ENCODE assay signal across 16 cellular contexts in the genomic region with DNA sequence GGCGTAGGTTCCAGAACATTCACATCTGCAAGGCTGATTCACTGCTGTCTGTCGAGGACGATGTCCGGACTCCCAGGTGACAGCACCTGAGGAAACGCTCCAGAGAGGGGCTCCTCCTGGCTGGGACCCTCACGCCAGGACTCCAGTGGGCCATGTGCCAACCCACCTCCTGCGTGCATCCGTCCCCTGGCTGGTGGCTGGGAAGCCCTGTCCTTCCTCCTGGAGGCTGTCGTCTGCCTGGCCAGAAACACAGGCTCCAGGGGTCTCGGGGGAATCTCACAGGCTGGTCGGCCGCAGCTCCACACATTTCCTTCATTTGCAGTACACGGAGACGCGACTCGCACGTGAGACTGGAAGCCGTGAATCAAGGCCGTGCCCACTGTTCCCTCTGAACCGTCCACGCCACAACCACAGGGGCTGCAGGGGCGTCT. TPM values are rescaled to one million over a fixed set of nuclear protein-coding genes. Genes with fewer than 3 reads are reported as not detected.
A peak's percentile ranks its signal among the peaks of the same experiment; 100 is the strongest.
DNase-seq lines count a peak whose midpoint lies in the region; ATAC-seq and TF ChIP-seq lines count a peak whose summit lies in the region.
"Had no signal": no experiment of that assay in that cellular context is flagged by ENCODE, and none has a peak within 500 bp of the region (broad histone marks: within the 10 kb centered on the region; RNA-seq: fewer than 3 reads in every experiment).

No MANE protein-coding gene starts in this region.

- no peak overlapping the region for H3K9ac ChIP-seq in DND-41 (ENCODE audit: low read depth, low read length)

- H3K4me3 Mint-ChIP-seq in glutamatergic neuron (ENCODE audit: unreplicated experiment) (no peak overlapping the region), Caco-2 (ENCODE audit: unreplicated experiment) (no peak overlapping the region)
- H3K4me3 Mint-ChIP-seq in activated CD4-positive, alpha-beta T cell treated with anti-CD3 and anti-CD28 coated beads, Interleukin-2, amount 10 ng/mL, durations not matched to agents 7 days and 5 days, result no peak overlapping the region
- H3K4me3 Mint-ChIP-seq: CD8-positive, alpha-beta T cell had no signal

- no peaks in the 10 kb centered on the region for H3K79me2 ChIP-seq in DND-41 (ENCODE audit: insufficient read depth, low read length)

- H3K4me2 ChIP-seq in DND-41 (ENCODE audit: insufficient read depth, low read length), result no peak overlapping the region

- H3K4me1 Mint-ChIP-seq in glutamatergic neuron (ENCODE audit: low read depth, unreplicated experiment), result peaks cover 2% of the 10 kb centered on the region
- no peaks in the 10 kb centered on the region for H3K4me1 Mint-ChIP-seq in Caco-2 (ENCODE audit: low read depth, unreplicated experiment)
- H3K4me1 Mint-ChIP-seq in activated CD4-positive, alpha-beta T cell treated with anti-CD3 and anti-CD28 coated beads, Interleukin-2, amount 10 ng/mL, durations not matched to agents 7 days and 5 days, result peaks cover 10% of the 10 kb centered on the region

- CTCF ChIA-PET in Caco-2 (lab: Charles Lee), result no interaction called here
- CTCF ChIA-PET in activated CD4-positive, alpha-beta T cell treated with anti-CD3 and anti-CD28 coated beads, Interleukin-2, amount 10 ng/mL, durations not matched to agents 7 days and 5 days (lab: Charles Lee), result interaction anchor here (0.8 kb wide), 1 partner anchor 10 kb away, joined by 4 read pairs; no protein-coding TSS in a partner anchor

- H3K27ac Mint-ChIP-seq in glutamatergic neuron (ENCODE audit: unreplicated experiment) (no peak overlapping the region), Caco-2 (ENCODE audit: unreplicated experiment) (no peak overlapping the region)
- no peak overlapping the region for H3K27ac Mint-ChIP-seq in activated CD4-positive, alpha-beta T cell treated with anti-CD3 and anti-CD28 coated beads, Interleukin-2, amount 10 ng/mL, durations not matched to agents 7 days and 5 days
- H3K27ac Mint-ChIP-seq: IgD-negative memory B cell had no signal

- peaks cover 10% of the 10 kb centered on the region for H3K27me3 Mint-ChIP-seq in glutamatergic neuron (ENCODE audit: unreplicated experiment)
- H3K27me3 Mint-ChIP-seq in Caco-2 (ENCODE audit: insufficient read depth, unreplicated experiment), result peaks cover 10% of the 10 kb centered on the region
- no peaks in the 10 kb centered on the region for H3K27me3 Mint-ChIP-seq in activated CD4-positive, alpha-beta T cell treated with anti-CD3 and anti-CD28 coated beads, Interleukin-2, amount 10 ng/mL, durations not matched to agents 7 days and 5 days

- no peaks in the 10 kb centered on the region for H3K9me3 ChIP-seq in BE2C
- H3K9me3 ChIP-seq in DND-41 (ENCODE audit: insufficient read depth, low read length, severe bottlenecking), result no peaks in the 10 kb centered on the region
- H3K9me3 ChIP-seq in Caco-2, result no peaks in the 10 kb centered on the region

- H3K4me3 ChIP-seq in BE2C (ENCODE audit: low read depth, low read length), result no peak overlapping the region
- H3K4me3 ChIP-seq in DND-41 (ENCODE audit: low read depth in 1 of 2, low read length in 2 of 2), result no peak overlapping the region
- H3K4me3 ChIP-seq in Caco-2 (ENCODE audit: low read depth, low read length), result no peak overlapping the region

- BruUV-seq in Caco-2 (replicated peaks; lab: Mats Ljungman, UMichigan), result no TSS peak

- H3K36me3 Mint-ChIP-seq in glutamatergic neuron (ENCODE audit: unreplicated experiment), result peaks cover 14% of the 10 kb centered on the region
- peaks cover 10% of the 10 kb centered on the region for H3K36me3 Mint-ChIP-seq in Caco-2 (ENCODE audit: insufficient read depth, unreplicated experiment)
- H3K36me3 Mint-ChIP-seq in activated CD4-positive, alpha-beta T cell treated with anti-CD3 and anti-CD28 coated beads, Interleukin-2, amount 10 ng/mL, durations not matched to agents 7 days and 5 days (ENCODE audit: low read depth), result no peaks in the 10 kb centered on the region
- H3K36me3 Mint-ChIP-seq: IgD-negative memory B cell had no signal

- peaks cover 7% of the 10 kb centered on the region for H4K20me1 ChIP-seq in DND-41 (ENCODE audit: insufficient read depth, low read length)

- no peak overlapping the region for H3K27ac ChIP-seq in DND-41 (ENCODE audit: low read length)

- intact Hi-C loops in posterior vena cava (cut with DNase I) (no loop called here), Caco-2 (cut with micrococcal nuclease; ENCODE audit: unreplicated experiment) (no loop called here)

- TF ChIP-seq CTCF in BE2C (IDR thresholded peaks at IDR 0.05; ENCODE audit: low read depth, low read length) (no peak), DND-41 (IDR thresholded peaks at IDR 0.05; ENCODE audit: borderline replicate concordance, extremely low read depth, low read length, poor library complexity, severe bottlenecking) (no peak), glutamatergic neuron (IDR thresholded peaks at IDR 0.05; ENCODE audit: partially characterized antibody, unreplicated experiment) (no peak), Caco-2 (IDR thresholded peaks at IDR 0.05; ENCODE audit: insufficient read depth in 1 of 2, low read depth in 1 of 2, low read length in 1 of 2, severe bottlenecking in 1 of 2, unreplicated experiment in 1 of 2) (no peak)

- POLR2A ChIA-PET in Caco-2 (lab: Charles Lee), result no interaction called here
- POLR2A ChIA-PET in activated CD4-positive, alpha-beta T cell treated with anti-CD3 and anti-CD28 coated beads, Interleukin-2, amount 10 ng/mL, durations not matched to agents 7 days and 5 days (lab: Charles Lee), result no interaction called here

- ATAC-seq in DND-41 (ENCODE audit: insufficient read depth, low read depth) (no peak), SK-N-SH treated with all-trans-retinoic acid at 6 μM for 48 hours (no peak)
- ATAC-seq: CD8-positive, alpha-beta T cell; Right ventricle myocardium inferior had no signal

- no peak overlapping the region for H2AFZ ChIP-seq in DND-41 (ENCODE audit: low read depth, low read length)

- peaks cover 14% of the 10 kb centered on the region for H3K9me3 Mint-ChIP-seq in glutamatergic neuron (ENCODE audit: unreplicated experiment)
- peaks cover 8% of the 10 kb centered on the region for H3K9me3 Mint-ChIP-seq in Caco-2 (ENCODE audit: unreplicated experiment)
- no peaks in the 10 kb centered on the region for H3K9me3 Mint-ChIP-seq in activated CD4-positive, alpha-beta T cell treated with anti-CD3 and anti-CD28 coated beads, Interleukin-2, amount 10 ng/mL, durations not matched to agents 7 days and 5 days
- H3K9me3 Mint-ChIP-seq: CD8-positive, alpha-beta T cell had no signal

- H3K4me1 ChIP-seq in BE2C (peaks cover 12% of the 10 kb centered on the region), DND-41 (ENCODE audit: insufficient read depth, low read length) (no peaks in the 10 kb centered on the region), Caco-2 (no peaks in the 10 kb centered on the region)

- no peaks in the 10 kb centered on the region for H3K36me3 ChIP-seq in BE2C
- no peaks in the 10 kb centered on the region for H3K36me3 ChIP-seq in DND-41 (ENCODE audit: insufficient read depth, low read length)
- H3K36me3 ChIP-seq in Caco-2 (ENCODE audit: control insufficient read depth, insufficient read depth, low read length), result no peaks in the 10 kb centered on the region

- peak; percentile 49 for DNase-seq in BE2C
- peak; percentile 0 for DNase-seq in DND-41
- peak; percentile 51 for DNase-seq in glutamatergic neuron
- DNase-seq in posterior vena cava (ENCODE audit: low spot score), result peak; percentile 47
- no peak for DNase-seq in Caco-2
- DNase-seq in activated CD4-positive, alpha-beta T cell treated with anti-CD3 and anti-CD28 coated beads, Interleukin-2, amount 10 ng/mL, durations not matched to agents 7 days and 5 days, result no peak
- DNase-seq: ACHN, MV-4-11, NCI-H1436, NCI-H2029 treated with DMSO at 0.1 percent for 48 hours, NCI-H510A, NCI-H82 had no signal

- H3K27me3 ChIP-seq in BE2C (no peaks in the 10 kb centered on the region), DND-41 (ENCODE audit: insufficient read depth, low read length, poor library complexity) (no peaks in the 10 kb centered on the region), Caco-2 (replicated peaks; ENCODE audit: control insufficient read depth, insufficient read depth, low read length) (no peaks in the 10 kb centered on the region)

TF ChIP-seq in SK-N-SH treated with all-trans-retinoic acid at 6 μM for 48 hours, 23 proteins besides CTCF, POLR2A, EP300 and RAD21 (continues in another document):
- TF ChIP-seq ZNF70 (CRISPR knock-in tag; IDR thresholded peaks at IDR 0.05) (no peak), ZNF8 (CRISPR knock-in tag; IDR thresholded peaks at IDR 0.05) (no peak), SNAI2 (CRISPR knock-in tag; IDR thresholded peaks at IDR 0.05) (no peak), ZC3H10 (CRISPR knock-in tag; IDR thresholded peaks at IDR 0.05) (no peak), TCF4 (CRISPR knock-in tag; IDR thresholded peaks at IDR 0.05; ENCODE audit: borderline replicate concordance) (no peak), ESRRG (CRISPR knock-in tag; IDR thresholded peaks at IDR 0.05) (no peak), RARB (CRISPR knock-in tag; IDR thresholded peaks at IDR 0.05) (no peak), BACH2 (CRISPR knock-in tag; IDR thresholded peaks at IDR 0.05; ENCODE audit: borderline replicate concordance) (no peak), ZFP30 (CRISPR knock-in tag; IDR thresholded peaks at IDR 0.05) (no peak), CSDC2 (CRISPR knock-in tag; IDR thresholded peaks at IDR 0.05) (no peak)

RNA-seq across cellular contexts. Expression of a gene that starts 38.5 kb away (rescaled TPM):
- polyA plus RNA-seq in BE2C (2012; ENCODE audit: insufficient read depth, insufficient read length, low read depth), result 37.7 TPM
- total RNA-seq in glutamatergic neuron (ENCODE audit: unreplicated experiment) (143 TPM), posterior vena cava (10 to 100 TPM; 43.6 to 43.7 TPM), Caco-2 (2022) (22.1 and 22.3 TPM in 2 replicates)
- total RNA-seq in activated CD4-positive, alpha-beta T cell treated with anti-CD3 and anti-CD28 coated beads, Interleukin-2, amount 10 ng/mL, durations not matched to agents 7 days and 5 days, result 10 to 100 TPM; 22.8 to 24.6 TPM

RNA-seq across cellular contexts. Expression of a gene that starts 58.5 kb away (rescaled TPM):
- polyA plus RNA-seq in BE2C (2012; ENCODE audit: insufficient read depth, insufficient read length, low read depth), result 9.0 TPM
- total RNA-seq in glutamatergic neuron (ENCODE audit: unreplicated experiment), result 15.6 TPM
- total RNA-seq in posterior vena cava, result 10 to 100 TPM in 1 of 2 donors, 1 to 10 TPM in 1; 9.6 to 11.8 TPM
- total RNA-seq in Caco-2 (2022), result 17.7 and 17.9 TPM in 2 replicates
- 10 to 100 TPM; 25.3 to 26.4 TPM for total RNA-seq in activated CD4-positive, alpha-beta T cell treated with anti-CD3 and anti-CD28 coated beads, Interleukin-2, amount 10 ng/mL, durations not matched to agents 7 days and 5 days

RNA-seq across cellular contexts. Expression of a gene that starts 58.5 kb away (rescaled TPM):
- 0.93 TPM for polyA plus RNA-seq in BE2C (2012; ENCODE audit: insufficient read depth, insufficient read length, low read depth)
- total RNA-seq in glutamatergic neuron (ENCODE audit: unreplicated experiment) (6.8 TPM), posterior vena cava (1 to 10 TPM; 2.0 to 3.5 TPM), Caco-2 (2022) (1.2 and 1.6 TPM in 2 replicates)
- total RNA-seq in activated CD4-positive, alpha-beta T cell treated with anti-CD3 and anti-CD28 coated beads, Interleukin-2, amount 10 ng/mL, durations not matched to agents 7 days and 5 days, result 1 to 10 TPM; 3.3 to 3.8 TPM

Comparison
In these comparisons a context has a peak if more than half of its experiments do, and no peak if none do; other contexts are left out.
1. DNase-seq: peak in BE2C (single experiment), DND-41 (single experiment), glutamatergic neuron (single experiment) and posterior vena cava (single experiment); none in Caco-2 (0 of 2) and activated CD4-positive, alpha-beta T cell treated with anti-CD3 and anti-CD28 coated beads, Interleukin-2, amount 10 ng/mL, durations not matched to agents 7 days and 5 days (single experiment).